In the genomic region with DNA sequence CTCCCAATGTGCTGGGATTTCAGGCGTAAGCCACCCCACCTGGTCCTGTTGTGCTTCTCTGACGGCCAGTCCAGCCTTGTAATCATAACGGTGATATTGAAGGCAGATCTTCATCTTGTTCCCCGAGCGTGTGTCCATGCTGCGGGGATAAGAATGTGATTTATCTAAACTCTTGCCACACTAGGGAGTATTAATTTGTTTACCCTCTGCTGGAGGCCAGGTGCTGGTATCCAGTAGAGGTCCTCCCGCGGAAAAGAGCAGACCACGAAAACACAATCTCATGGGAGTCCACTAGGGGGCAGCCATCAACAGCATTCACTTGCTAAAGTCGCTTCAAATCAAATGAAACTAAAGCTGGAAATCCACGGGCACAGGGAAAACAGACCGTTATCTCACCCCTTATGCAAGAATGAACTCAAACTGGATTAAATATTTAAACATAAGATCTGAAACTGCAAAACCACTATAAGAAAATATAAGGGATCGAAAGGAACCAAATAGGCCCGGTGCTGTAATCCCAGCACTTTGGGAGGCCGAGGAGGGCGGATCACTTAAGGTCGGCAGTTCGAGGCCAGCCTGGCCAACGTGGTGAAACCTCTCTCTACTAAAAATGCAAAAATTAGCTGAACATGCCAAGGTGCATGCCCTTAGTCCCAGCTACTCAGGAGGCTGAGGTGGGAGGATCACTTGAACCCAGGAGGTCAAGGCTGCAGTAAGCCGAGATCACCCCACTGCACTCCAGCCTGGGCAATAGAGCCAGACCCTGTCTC, we compare ENCODE assay signal across 8 cellular contexts. TPM values are rescaled to one million over a fixed set of nuclear protein-coding genes. Genes with fewer than 3 reads are reported as not detected.
DNase-seq lines count a peak whose midpoint lies in the region; ATAC-seq, FAIRE-seq and TF ChIP-seq lines count a peak whose summit lies in the region.

No MANE protein-coding gene starts in this region.

- peak; percentile 82 to 87 for TF ChIP-seq RAD21 in H1 (IDR thresholded peaks at IDR 0.05 in 1 of 2, conservative IDR thresholded peaks at IDR 0.05 in 1 of 2; ENCODE audit: low read depth in 2 of 2, low read length in 2 of 2)

- no peak overlapping the region for H2AK5ac ChIP-seq in H1 (ENCODE audit: low read depth, low read length)
- H2AK5ac ChIP-seq in mesendoderm (ENCODE audit: low read length): no peak overlapping the region

- peak overlapping the region in 1 of 4 donors; percentile 74 for H3K4me3 Mint-ChIP-seq in CD4-positive, CD25-positive, alpha-beta regulatory T cell

- no peak overlapping the region for H2BK120ac ChIP-seq in H1 (replicated peaks; ENCODE audit: low read depth, low read length)
- no peak overlapping the region for H2BK120ac ChIP-seq in mesendoderm (ENCODE audit: low read depth, low read length)

- H3K36me3 ChIP-seq in CD4-positive, CD25-positive, alpha-beta regulatory T cell (ENCODE audit: control insufficient read depth, insufficient read depth, low read length): no peaks in the 10 kb centered on the region
- H3K36me3 ChIP-seq in NT2/D1 (ENCODE audit: insufficient read depth, insufficient read length, low read length) (no peaks in the 10 kb centered on the region), H1 (ENCODE audit: control insufficient read depth in 2 of 4, insufficient read depth in 4 of 4, low read length in 3 of 4) (no peaks in the 10 kb centered on the region), mesendoderm (ENCODE audit: control insufficient read depth, insufficient read depth, low read length) (no peaks in the 10 kb centered on the region)

- no peak for TF ChIP-seq EP300 in H1 (IDR thresholded peaks at IDR 0.05; ENCODE audit: borderline replicate concordance in 1 of 2, low read depth in 2 of 2, low read length in 2 of 2)

- H4K5ac ChIP-seq in H1 (ENCODE audit: insufficient read length, low read depth, low read length) (no peak overlapping the region), mesendoderm (ENCODE audit: low read length) (no peak overlapping the region)

- no peaks in the 10 kb centered on the region for H3K9me3 ChIP-seq in CD4-positive, CD25-positive, alpha-beta regulatory T cell (ENCODE audit: control insufficient read depth in 2 of 2, low read length in 2 of 2)
- H3K9me3 ChIP-seq in NT2/D1 (ENCODE audit: insufficient read depth, low read length): no peaks in the 10 kb centered on the region
- no peaks in the 10 kb centered on the region for H3K9me3 ChIP-seq in H1 (ENCODE audit: insufficient read depth in 2 of 2, low read depth in 1 of 2, low read length in 1 of 2)

- H3K27me3 Mint-ChIP-seq in CD4-positive, CD25-positive, alpha-beta regulatory T cell: peaks cover 5% of the 10 kb centered on the region

- no peaks in the 10 kb centered on the region for H3K79me2 ChIP-seq in H1 (ENCODE audit: control insufficient read depth in 1 of 2, insufficient read depth in 2 of 2, low read length in 2 of 2)
- no peaks in the 10 kb centered on the region for H3K79me2 ChIP-seq in mesendoderm (ENCODE audit: control insufficient read depth, insufficient read depth, low read length)

- TF ChIP-seq CTCF in H1 (IDR thresholded peaks at IDR 0.05; ENCODE audit: control extremely low read depth in 1 of 3, insufficient read depth in 1 of 3, low read depth in 1 of 3, low read length in 3 of 3): peak; percentile 73 to 97 (median 93)

- peak; percentile 49 to 80 (median 68) for DNase-seq in CD4-positive, CD25-positive, alpha-beta regulatory T cell
- DNase-seq in HT-29 (ENCODE audit: low spot score): peak; percentile 89
- DNase-seq in NT2/D1 (ENCODE audit: low read depth, low spot score): peak; percentile 86
- DNase-seq in activated CD8-positive, alpha-beta memory T cell treated with anti-CD3 and anti-CD28 coated beads for 48 hours (ENCODE audit: low read depth in 2 of 3, low spot score in 2 of 3): peak in 2 of 3 experiments; percentile 29 to 41
- peak; percentile 43 to 89 for DNase-seq in H1 (ENCODE audit: low read depth in 1 of 2, low spot score in 2 of 2)
- peak; percentile 87 for DNase-seq in mesendoderm
- DNase-seq in stimulated activated CD8-positive, alpha-beta memory T cell treated with anti-CD3 and anti-CD28 coated beads, Interleukin-15, amount 100 ng/mL, for 48 hours (ENCODE audit: low read depth in 2 of 2): peak; percentile 54 to 55

- no peaks in the 10 kb centered on the region for H3K36me3 Mint-ChIP-seq in CD4-positive, CD25-positive, alpha-beta regulatory T cell

- H3K79me1 ChIP-seq in H1 (ENCODE audit: low read depth, low read length) (no peaks in the 10 kb centered on the region), mesendoderm (ENCODE audit: low read length) (no peaks in the 10 kb centered on the region)

- no peaks in the 10 kb centered on the region for H3K9me3 Mint-ChIP-seq in CD4-positive, CD25-positive, alpha-beta regulatory T cell

- CTCF ChIA-PET in H1 (lab: Charles Lee; ENCODE audit: partially characterized antibody): interaction anchor here (0.6 to 4.9 kb wide), 18 partner anchors 9 to 706 kb away, joined by 3 to 53 read pairs (median 4); no protein-coding TSS in a partner anchor

- no peak overlapping the region for H4K8ac ChIP-seq in H1 (ENCODE audit: extremely low read depth, insufficient read depth, low read length)
- no peak overlapping the region for H4K8ac ChIP-seq in mesendoderm (ENCODE audit: low read depth, low read length)

- TF ChIP-seq POLR2A in H1 (IDR thresholded peaks at IDR 0.05; ENCODE audit: control extremely low read depth in 1 of 2, low read depth in 2 of 2, low read length in 2 of 2): no peak

- no peaks in the 10 kb centered on the region for H3K23me2 ChIP-seq in H1 (ENCODE audit: low read depth, low read length)

- H3K18ac ChIP-seq in H1 (ENCODE audit: extremely low read depth, low read length) (no peak overlapping the region), mesendoderm (ENCODE audit: low read length) (no peak overlapping the region)

- H4K20me1 ChIP-seq in H1 (replicated peaks in 1 of 2; ENCODE audit: control insufficient read depth in 1 of 2, insufficient read depth in 2 of 2, low read length in 2 of 2): no peaks in the 10 kb centered on the region

- H4K91ac ChIP-seq in H1 (replicated peaks; ENCODE audit: insufficient read length, low read length): no peak overlapping the region

- H3K56ac ChIP-seq in H1 (replicated peaks; ENCODE audit: insufficient read length, low read depth, low read length) (no peak overlapping the region), mesendoderm (ENCODE audit: low read length) (peak overlapping the region; percentile 5)

- no peak overlapping the region for H3K4me2 ChIP-seq in H1 (ENCODE audit: insufficient read depth in 1 of 2, low read depth in 2 of 2, low read length in 2 of 2)
- no peak overlapping the region for H3K4me2 ChIP-seq in mesendoderm (ENCODE audit: low read length)

- FAIRE-seq in H1 (lab: Jason Lieb, UNC): peak; percentile 78

- H2BK5ac ChIP-seq in H1 (ENCODE audit: low read depth, low read length): no peak overlapping the region
- no peak overlapping the region for H2BK5ac ChIP-seq in mesendoderm (ENCODE audit: low read length)

- H3K23ac ChIP-seq in H1 (ENCODE audit: insufficient read length) (no peak overlapping the region), mesendoderm (ENCODE audit: low read length) (no peak overlapping the region)

- peaks cover 0 to 8% (median 5%) of the 10 kb centered on the region in 4 donors for H3K4me1 Mint-ChIP-seq in CD4-positive, CD25-positive, alpha-beta regulatory T cell

- H2AFZ ChIP-seq in H1 (ENCODE audit: low read length): no peak overlapping the region

- 55% methylated on average over 20 of the region's 20 CpGs; no CpG with 5 or more reads in 1 of the 2 experiments for WGBS in H1 (ENCODE audit: extremely low coverage in 1 of 2, insufficient coverage in 1 of 2, insufficient read length in 1 of 2, insufficient replicate concordance in 2 of 2, low coverage in 1 of 2, low lambda C conversion rate in 2 of 2, missing lambda C conversion rate in 1 of 2), 2 experiments
- whole genome bisulfite sequencing in mesendoderm (ENCODE audit: extremely low coverage, insufficient coverage, low lambda C conversion rate): no CpG with 5 or more reads among the region's 20 CpGs

- H2BK20ac ChIP-seq in H1 (ENCODE audit: low read length): no peak overlapping the region

- H3K27me3 ChIP-seq in CD4-positive, CD25-positive, alpha-beta regulatory T cell (ENCODE audit: control insufficient read depth, insufficient read depth, low read length): no peaks in the 10 kb centered on the region
- H3K27me3 ChIP-seq in NT2/D1 (ENCODE audit: insufficient read depth, insufficient read length) (no peaks in the 10 kb centered on the region), H1 (replicated peaks in 1 of 4; ENCODE audit: control insufficient read depth in 3 of 4, extremely low read depth in 1 of 4, insufficient read depth in 3 of 4, low read length in 3 of 4) (no peaks in the 10 kb centered on the region), mesendoderm (ENCODE audit: insufficient read depth, low read length, poor library complexity) (no peaks in the 10 kb centered on the region)

- POLR2A ChIA-PET in H1 (lab: Charles Lee; ENCODE audit: partially characterized antibody): interaction anchor here (0.6 to 0.7 kb wide), 2 partner anchors 11 to 22 kb away, joined by 3 read pairs; no protein-coding TSS in a partner anchor

- H3K4ac ChIP-seq in H1 (replicated peaks; ENCODE audit: insufficient read length, low read depth, low read length) (no peak overlapping the region), mesendoderm (ENCODE audit: low read depth, low read length) (no peak overlapping the region)

- H3K4me1 ChIP-seq in CD4-positive, CD25-positive, alpha-beta regulatory T cell (ENCODE audit: control insufficient read depth, insufficient read depth, low read length, poor library complexity, severe bottlenecking): peaks cover 6% of the 10 kb centered on the region
- H3K4me1 ChIP-seq in NT2/D1 (ENCODE audit: insufficient read depth, insufficient read length) (no peaks in the 10 kb centered on the region), H1 (replicated peaks in 1 of 4; ENCODE audit: control insufficient read depth in 3 of 4, insufficient read depth in 4 of 4, low read length in 3 of 4) (no peaks in the 10 kb centered on the region), mesendoderm (ENCODE audit: control insufficient read depth, low read depth, low read length) (no peaks in the 10 kb centered on the region)

- no peak overlapping the region for H2BK12ac ChIP-seq in H1 (ENCODE audit: low read depth, low read length)

- no peak overlapping the region for H3K14ac ChIP-seq in H1 (ENCODE audit: insufficient read length)

- H2BK15ac ChIP-seq in H1 (ENCODE audit: low read length) (peak overlapping the region; percentile 65; the same call in 1 of the 2 replicates), mesendoderm (replicated peaks; ENCODE audit: low read depth) (no peak overlapping the region)

- ATAC-seq in CD4-positive, CD25-positive, alpha-beta regulatory T cell (ENCODE audit: low read depth in 2 of 2): peak; percentile 67 to 71
- no peak for ATAC-seq in GM21717 (IDR thresholded peaks at IDR 0.05; ENCODE audit: unreplicated experiment)

- peak overlapping the region; percentile 44 for H3K4me3 ChIP-seq in CD4-positive, CD25-positive, alpha-beta regulatory T cell (ENCODE audit: low read depth, low read length)
- no peak overlapping the region for H3K4me3 ChIP-seq in NT2/D1 (ENCODE audit: insufficient read length, low read depth)
- H3K4me3 ChIP-seq in H1 (ENCODE audit: extremely low read depth in 1 of 4, insufficient read depth in 2 of 4, low read depth in 3 of 4, low read length in 4 of 4): no peak overlapping the region
- no peak overlapping the region for H3K4me3 ChIP-seq in mesendoderm (ENCODE audit: low read length)

- no peak overlapping the region for H3K27ac Mint-ChIP-seq in CD4-positive, CD25-positive, alpha-beta regulatory T cell

- no peak overlapping the region for H3K27ac ChIP-seq in CD4-positive, CD25-positive, alpha-beta regulatory T cell (ENCODE audit: insufficient read depth, low read length, poor library complexity, severe bottlenecking)
- H3K27ac ChIP-seq in H1 (ENCODE audit: low read depth, low read length) (no peak overlapping the region), mesendoderm (ENCODE audit: low read depth, low read length) (no peak overlapping the region)

- no peak overlapping the region for H3K9ac ChIP-seq in NT2/D1 (ENCODE audit: insufficient read length, low read depth)
- H3K9ac ChIP-seq in H1 (replicated peaks in 1 of 4; ENCODE audit: extremely low read depth in 1 of 4, low read depth in 3 of 4, low read length in 3 of 4): no peak overlapping the region
- no peak overlapping the region for H3K9ac ChIP-seq in mesendoderm (ENCODE audit: low read length)

RNA-seq across cellular contexts. Expression of a gene that starts 22.3 kb away (rescaled TPM):
- total RNA-seq in CD4-positive, CD25-positive, alpha-beta regulatory T cell: 158 TPM
- polyA plus RNA-seq in CD4-positive, CD25-positive, alpha-beta regulatory T cell: 10 to 100 TPM; 16.6 to 23.3 (median 19.2) TPM
- total RNA-seq in HT-29 (2014; rRNA removed; shearing (Covaris generic)): 16.4 and 23.6 TPM in 2 replicates
- 53.6 and 54.5 TPM in 2 replicates for total RNA-seq in H1 (2021; fragmentation: NEBNext Ultra II Directional; extraction: Animal tissue kit (Norgen Biotek cat#: 25700))
- polyA plus RNA-seq in H1 (2011; rRNA removed): 20.2 and 22.5 TPM in 2 replicates
- polyA plus RNA-seq in H1 (2011; cell fraction: cytosol; rRNA removed): 26.2 TPM
- 33.9 TPM for polyA plus RNA-seq in H1 (2011; cell fraction: nucleus; rRNA removed)
- polyA plus RNA-seq in H1 (2012, experiment 1 of 2): 22.6 to 42.1 TPM (median 26.0 TPM) in 4 replicates
- 8.8 TPM for polyA plus RNA-seq in H1 (2012, experiment 2 of 2)
- 66.5 TPM for polyA plus RNA-seq in H1 (2013, experiment 1 of 2)
- polyA plus RNA-seq in H1 (2013, experiment 2 of 2): 67.4 TPM
- polyA minus RNA-seq in H1 (2011; rRNA and poly(A)+ RNA removed): 47.5 and 60.1 TPM in 2 replicates
- 30.9 TPM for polyA minus RNA-seq in H1 (2011; cell fraction: cytosol; rRNA and poly(A)+ RNA removed)
- polyA minus RNA-seq in H1 (2011; cell fraction: nucleus; rRNA and poly(A)+ RNA removed): 109 TPM
- polyA plus RNA-seq in mesendoderm (2013, experiment 1 of 2): 56.7 TPM
- polyA plus RNA-seq in mesendoderm (2013, experiment 2 of 2): 54.7 TPM

Comparison
In these comparisons a context has a peak if more than half of its experiments do, and no peak if none do; other contexts are left out.
1. DNase-seq: peak in every context shown above with its lines; median percentile 89 in HT-29; 87 in mesendoderm; 86 in NT2/D1; 68 in CD4-positive, CD25-positive, alpha-beta regulatory T cell; 66 in H1; 54 in stimulated activated CD8-positive, alpha-beta memory T cell treated with anti-CD3 and anti-CD28 coated beads, Interleukin-15, amount 100 ng/mL, for 48 hours; 35 in activated CD8-positive, alpha-beta memory T cell treated with anti-CD3 and anti-CD28 coated beads for 48 hours.